Comparison of ENCODE assay signal across 8 cellular contexts in the genomic region with DNA sequence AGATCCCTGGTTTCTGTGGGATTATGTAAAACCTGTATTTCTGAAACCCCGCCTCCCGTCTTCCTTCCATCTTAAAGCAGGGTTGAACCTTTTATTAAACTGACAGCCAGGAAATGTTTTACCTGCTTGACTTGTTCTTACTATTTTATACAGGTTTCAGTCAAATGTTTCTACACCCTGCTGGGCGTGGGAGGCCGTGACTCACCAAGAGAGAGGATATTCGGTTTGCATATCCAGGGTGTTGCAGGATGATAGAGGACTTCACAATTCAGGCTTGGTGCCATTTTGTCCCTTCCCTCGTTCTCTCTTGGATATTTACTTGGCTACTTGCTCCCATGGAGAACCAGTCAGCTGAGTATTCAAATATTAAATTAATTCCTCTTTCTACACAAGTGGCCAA.
DNase-seq lines count a peak whose midpoint lies in the region; ATAC-seq, FAIRE-seq and TF ChIP-seq lines count a peak whose summit lies in the region.

No MANE protein-coding gene starts in this region.

- no peak overlapping the region for H3K4ac ChIP-seq in H1 (replicated peaks; ENCODE audit: insufficient read length, low read depth, low read length)

- H2AFZ ChIP-seq in H1 (ENCODE audit: low read length): 0 out of 2 replicates have a peak overlapping the region, but pooled peaks have one; percentile 23

- no peak overlapping the region for H2BK120ac ChIP-seq in H1 (replicated peaks; ENCODE audit: low read depth, low read length)

- no peak overlapping the region for H4K5ac ChIP-seq in H1 (ENCODE audit: insufficient read length, low read depth, low read length)

- H3K9me3 ChIP-seq in H1 (ENCODE audit: insufficient read depth in 2 of 2, low read depth in 1 of 2, low read length in 1 of 2): no peaks in the 10 kb centered on the region

- TF ChIP-seq EP300 in H1 (IDR thresholded peaks at IDR 0.05; ENCODE audit: borderline replicate concordance in 1 of 2, low read depth in 2 of 2, low read length in 2 of 2): no peak

- H3K18ac ChIP-seq in H1 (ENCODE audit: extremely low read depth, low read length): no peak overlapping the region

- no peaks in the 10 kb centered on the region for H3K79me1 ChIP-seq in H1 (ENCODE audit: low read depth, low read length)

- no peak for TF ChIP-seq CTCF in H1 (IDR thresholded peaks at IDR 0.05; ENCODE audit: control extremely low read depth in 1 of 3, insufficient read depth in 1 of 3, low read depth in 1 of 3, low read length in 3 of 3)
- TF ChIP-seq CTCF in chondrocyte (IDR thresholded peaks at IDR 0.05): no peak

- no peak overlapping the region for H2AK5ac ChIP-seq in H1 (ENCODE audit: low read depth, low read length)

- H3K27me3 ChIP-seq in H1 (replicated peaks in 1 of 4; ENCODE audit: control insufficient read depth in 3 of 4, extremely low read depth in 1 of 4, insufficient read depth in 3 of 4, low read length in 3 of 4): no peaks in the 10 kb centered on the region

- no peak overlapping the region for H2BK15ac ChIP-seq in H1 (ENCODE audit: low read length)

- H2BK12ac ChIP-seq in H1 (ENCODE audit: low read depth, low read length): no peak overlapping the region

- POLR2A ChIA-PET in H1 (lab: Charles Lee; ENCODE audit: partially characterized antibody): no interaction called here

- no peak overlapping the region for H3K56ac ChIP-seq in H1 (replicated peaks; ENCODE audit: insufficient read length, low read depth, low read length)

- CTCF ChIA-PET in H1 (lab: Charles Lee; ENCODE audit: partially characterized antibody): interaction anchor here (0.6 to 1.8 kb wide), 3 partner anchors 9 to 276 kb away, joined by 3 to 4 read pairs (median 3); no protein-coding TSS in a partner anchor

- no peak overlapping the region for H4K91ac ChIP-seq in H1 (replicated peaks; ENCODE audit: insufficient read length, low read length)

- H3K27me3 Mint-ChIP-seq in IgD-negative memory B cell (no peaks in the 10 kb centered on the region), chondrocyte (ENCODE audit: low read depth) (no peaks in the 10 kb centered on the region)

- no peaks in the 10 kb centered on the region for H4K20me1 ChIP-seq in H1 (replicated peaks in 1 of 2; ENCODE audit: control insufficient read depth in 1 of 2, insufficient read depth in 2 of 2, low read length in 2 of 2)

- no peaks in the 10 kb centered on the region for H3K36me3 ChIP-seq in H1 (ENCODE audit: control insufficient read depth in 2 of 4, insufficient read depth in 4 of 4, low read length in 3 of 4)

- H3K4me1 ChIP-seq in H1 (replicated peaks in 1 of 4; ENCODE audit: control insufficient read depth in 3 of 4, insufficient read depth in 4 of 4, low read length in 3 of 4): peaks cover 0 to 5% (median 3%) of the 10 kb centered on the region in 4 experiments; a peak in 3 of 7 replicates

- TF ChIP-seq RAD21 in H1 (IDR thresholded peaks at IDR 0.05 in 1 of 2, conservative IDR thresholded peaks at IDR 0.05 in 1 of 2; ENCODE audit: low read depth in 2 of 2, low read length in 2 of 2): no peak

- no peak overlapping the region for H3K4me2 ChIP-seq in H1 (ENCODE audit: insufficient read depth in 1 of 2, low read depth in 2 of 2, low read length in 2 of 2)

- H3K4me1 Mint-ChIP-seq in IgD-negative memory B cell (peaks cover 53 to 69% (median 57%) of the 10 kb centered on the region in 3 donors), chondrocyte (ENCODE audit: low read depth) (peaks cover 31% of the 10 kb centered on the region)

- no peak overlapping the region for H3K27ac ChIP-seq in H1 (ENCODE audit: low read depth, low read length)

- H4K8ac ChIP-seq in H1 (ENCODE audit: extremely low read depth, insufficient read depth, low read length): no peak overlapping the region

- no peak for TF ChIP-seq POLR2A in H1 (IDR thresholded peaks at IDR 0.05; ENCODE audit: control extremely low read depth in 1 of 2, low read depth in 2 of 2, low read length in 2 of 2)

- no peak overlapping the region for H2BK5ac ChIP-seq in H1 (ENCODE audit: low read depth, low read length)

- H3K36me3 Mint-ChIP-seq in IgD-negative memory B cell: peaks cover 3% of the 10 kb centered on the region
- H3K36me3 Mint-ChIP-seq in chondrocyte (ENCODE audit: low read depth): no peaks in the 10 kb centered on the region

- H3K14ac ChIP-seq in H1 (ENCODE audit: insufficient read length): no peak overlapping the region

- ATAC-seq in GM21529 (IDR thresholded peaks at IDR 0.05; ENCODE audit: unreplicated experiment): peak; percentile 53

- H2BK20ac ChIP-seq in H1 (ENCODE audit: low read length): no peak overlapping the region

- H3K23ac ChIP-seq in H1 (ENCODE audit: insufficient read length): no peak overlapping the region

- DNase-seq in H1 (ENCODE audit: low read depth in 1 of 2, low spot score in 2 of 2): no peak
- DNase-seq in stimulated activated CD8-positive, alpha-beta memory T cell treated with anti-CD3 and anti-CD28 coated beads, Interleukin-4, amount 100 ng/mL, for 24 hours (ENCODE audit: low read depth): peak; percentile 24
- no peak for DNase-seq in hepatic stellate cell (ENCODE audit: low spot score)
- no peak for DNase-seq in NCI-H345 treated with DMSO at 0.1 percent for 48 hours (lab: John Stamatoyannopoulos, UW; ENCODE audit: unreplicated experiment)
- DNase-seq in chondrocyte (ENCODE audit: low spot score): no peak
- DNase-seq in NCI-H1436 (lab: John Stamatoyannopoulos, UW): no peak

- H3K4me3 Mint-ChIP-seq in IgD-negative memory B cell (peak overlapping the region; percentile 35 to 81 (median 66)), chondrocyte (ENCODE audit: unreplicated experiment) (no peak overlapping the region)

- 94% methylated on average over 6 of the region's 6 CpGs; no CpG with 5 or more reads in 1 of the 2 experiments for WGBS in H1 (ENCODE audit: extremely low coverage in 1 of 2, insufficient coverage in 1 of 2, insufficient read length in 1 of 2, insufficient replicate concordance in 2 of 2, low coverage in 1 of 2, low lambda C conversion rate in 2 of 2, missing lambda C conversion rate in 1 of 2), 2 experiments

- H3K9me3 Mint-ChIP-seq in IgD-negative memory B cell: peaks cover 0 to 2% (median 0%) of the 10 kb centered on the region in 3 donors
- no peaks in the 10 kb centered on the region for H3K9me3 Mint-ChIP-seq in chondrocyte (ENCODE audit: low read depth)

- no peaks in the 10 kb centered on the region for H3K23me2 ChIP-seq in H1 (ENCODE audit: low read depth, low read length)

- FAIRE-seq in H1 (lab: Jason Lieb, UNC): no peak

- no peak overlapping the region for H3K9ac ChIP-seq in H1 (replicated peaks in 1 of 4; ENCODE audit: extremely low read depth in 1 of 4, low read depth in 3 of 4, low read length in 3 of 4)

- H3K79me2 ChIP-seq in H1 (ENCODE audit: control insufficient read depth in 1 of 2, insufficient read depth in 2 of 2, low read length in 2 of 2): no peaks in the 10 kb centered on the region

- no peak overlapping the region for H3K4me3 ChIP-seq in H1 (ENCODE audit: extremely low read depth in 1 of 4, insufficient read depth in 2 of 4, low read depth in 3 of 4, low read length in 4 of 4)

- H3K27ac Mint-ChIP-seq in IgD-negative memory B cell: peak overlapping the region; percentile 92 to 97 (median 94)
- H3K27ac Mint-ChIP-seq in chondrocyte (ENCODE audit: unreplicated experiment): no peak overlapping the region

TF ChIP-seq in H1, 55 proteins besides CTCF, POLR2A, EP300 and RAD21:
- TF ChIP-seq, protein P1, sequence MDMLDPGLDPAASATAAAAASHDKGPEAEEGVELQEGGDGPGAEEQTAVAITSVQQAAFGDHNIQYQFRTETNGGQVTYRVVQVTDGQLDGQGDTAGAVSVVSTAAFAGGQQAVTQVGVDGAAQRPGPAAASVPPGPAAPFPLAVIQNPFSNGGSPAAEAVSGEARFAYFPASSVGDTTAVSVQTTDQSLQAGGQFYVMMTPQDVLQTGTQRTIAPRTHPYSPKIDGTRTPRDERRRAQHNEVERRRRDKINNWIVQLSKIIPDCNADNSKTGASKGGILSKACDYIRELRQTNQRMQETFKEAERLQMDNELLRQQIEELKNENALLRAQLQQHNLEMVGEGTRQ (IDR thresholded peaks at IDR 0.05; ENCODE audit: low read length): no peak
- TF ChIP-seq POLR2AphosphoS5 (IDR thresholded peaks at IDR 0.05; ENCODE audit: low read depth, low read length) (no peak), NRF1 (IDR thresholded peaks at IDR 0.05; ENCODE audit: low read depth, low read length) (no peak)
